Comparison of ENCODE assay signal across 18 cellular contexts in the genomic region with DNA sequence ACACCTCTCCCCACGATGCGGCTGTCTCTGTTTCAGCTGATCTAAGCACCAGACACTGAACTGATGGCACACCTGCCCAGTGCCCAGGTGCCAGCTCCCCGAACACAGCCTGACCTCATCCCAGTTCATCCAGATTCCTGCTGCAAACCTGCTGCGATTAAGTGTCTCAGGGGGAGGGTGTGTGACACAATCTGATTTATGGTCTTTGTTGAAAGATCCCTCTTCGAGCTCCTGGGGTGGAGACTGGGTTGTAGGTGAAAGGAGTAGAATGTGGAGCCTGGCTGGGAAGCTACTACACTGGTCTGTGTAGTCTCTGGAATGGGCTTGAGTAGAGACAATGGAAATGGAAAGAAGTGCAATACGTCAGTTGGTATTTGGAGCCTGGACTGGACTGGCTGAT.
DNase-seq lines count a peak whose midpoint lies in the region; ATAC-seq and TF ChIP-seq lines count a peak whose summit lies in the region.
"Had no signal": no experiment of that assay in that cellular context is flagged by ENCODE, and none has a peak within 500 bp of the region (broad histone marks: within the 10 kb centered on the region; RNA-seq: fewer than 3 reads in every experiment).

No MANE protein-coding gene starts in this region.

- H3K27me3 Mint-ChIP-seq in nephron progenitor cell (ENCODE audit: low read depth, poor library complexity) = peaks cover 9% of the 10 kb centered on the region

- DNase-seq in HEK293T (ENCODE audit: extremely low spot score) = no peak
- DNase-seq in NCI-H2029 treated with DMSO at 0.1 percent for 48 hours (lab: John Stamatoyannopoulos, UW) = peak; percentile 23
- DNase-seq in NCI-H748 (lab: John Stamatoyannopoulos, UW; ENCODE audit: unreplicated experiment) = peak; percentile 84
- DNase-seq in nephron progenitor cell = no peak
- no peak for DNase-seq in T1000 (lab: John Stamatoyannopoulos, UW)
- DNase-seq in stimulated activated CD4-positive, alpha-beta T cell treated with anti-CD3 and anti-CD28 coated beads, Interleukin-2, amount 100 ng/mL, for 24 hours = no peak
- DNase-seq: activated CD4-positive, alpha-beta T cell treated with anti-CD3 and anti-CD28 coated beads for 1 hour; activated T-cell treated with anti-CD3 and anti-CD28 coated beads, Interleukin-2, amount 50 U/mL, for 4 hours; effector memory CD8-positive, alpha-beta T cell; esophagus squamous epithelium; hippocampal formation; left lung; mesendoderm; occipital lobe; upper lobe of right lung had no signal

- H3K4me1 Mint-ChIP-seq in nephron progenitor cell = peaks cover 19% of the 10 kb centered on the region
- H3K4me1 Mint-ChIP-seq: CD14-positive monocyte had no signal

- no peak overlapping the region for H3K4me3 Mint-ChIP-seq in nephron progenitor cell
- H3K4me3 Mint-ChIP-seq: activated T-cell treated with anti-CD3 and anti-CD28 coated beads, Interleukin-2, amount 50 U/mL, for 4 hours; CD14-positive monocyte; effector memory CD8-positive, alpha-beta T cell had no signal

- peak overlapping the region; percentile 62 for H3K27ac Mint-ChIP-seq in nephron progenitor cell
- H3K27ac Mint-ChIP-seq: CD14-positive monocyte; effector memory CD8-positive, alpha-beta T cell had no signal

- no peak for TF ChIP-seq CTCF in nephron progenitor cell (IDR thresholded peaks at IDR 0.05)

- ATAC-seq in HG03139 (IDR thresholded peaks at IDR 0.05; ENCODE audit: unreplicated experiment) = no peak
- ATAC-seq in GM19328 (IDR thresholded peaks at IDR 0.05; ENCODE audit: unreplicated experiment) = no peak
- ATAC-seq: activated T-cell treated with anti-CD3 and anti-CD28 coated beads, Interleukin-2, amount 50 U/mL, for 4 hours; effector memory CD8-positive, alpha-beta T cell; left lung; upper lobe of right lung had no signal

- no peaks in the 10 kb centered on the region for H3K9me3 Mint-ChIP-seq in nephron progenitor cell
- H3K9me3 Mint-ChIP-seq: activated T-cell treated with anti-CD3 and anti-CD28 coated beads, Interleukin-2, amount 50 U/mL, for 4 hours; effector memory CD8-positive, alpha-beta T cell had no signal

- CTCF ChIA-PET in HEK293T (lab: Yijun Ruan, JAX) = no interaction called here

- POLR2A ChIA-PET in HEK293T (lab: Yijun Ruan, JAX) = no interaction called here

- no peaks in the 10 kb centered on the region for H3K36me3 Mint-ChIP-seq in nephron progenitor cell (ENCODE audit: low read depth)
- H3K36me3 Mint-ChIP-seq: CD14-positive monocyte had no signal

TF ChIP-seq in HEK293T, 16 proteins besides CTCF, POLR2A, EP300 and RAD21:
- TF ChIP-seq ZNF384 (IDR thresholded peaks at IDR 0.05) (no peak), NFRKB (IDR thresholded peaks at IDR 0.05) (no peak), HDGF (IDR thresholded peaks at IDR 0.05; ENCODE audit: borderline replicate concordance) (no peak), TARDBP (IDR thresholded peaks at IDR 0.05) (no peak)
- TF ChIP-seq, protein P1, sequence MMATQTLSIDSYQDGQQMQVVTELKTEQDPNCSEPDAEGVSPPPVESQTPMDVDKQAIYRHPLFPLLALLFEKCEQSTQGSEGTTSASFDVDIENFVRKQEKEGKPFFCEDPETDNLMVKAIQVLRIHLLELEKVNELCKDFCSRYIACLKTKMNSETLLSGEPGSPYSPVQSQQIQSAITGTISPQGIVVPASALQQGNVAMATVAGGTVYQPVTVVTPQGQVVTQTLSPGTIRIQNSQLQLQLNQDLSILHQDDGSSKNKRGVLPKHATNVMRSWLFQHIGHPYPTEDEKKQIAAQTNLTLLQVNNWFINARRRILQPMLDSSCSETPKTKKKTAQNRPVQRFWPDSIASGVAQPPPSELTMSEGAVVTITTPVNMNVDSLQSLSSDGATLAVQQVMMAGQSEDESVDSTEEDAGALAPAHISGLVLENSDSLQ (IDR thresholded peaks at IDR 0.05) = peak; percentile 72

Comparison
In these comparisons a context has a peak if more than half of its experiments do, and no peak if none do; other contexts are left out.
1. DNase-seq: peak in NCI-H2029 treated with DMSO at 0.1 percent for 48 hours (single experiment) and NCI-H748 (single experiment); none in HEK293T (single experiment), nephron progenitor cell (single experiment), T1000 (single experiment) and stimulated activated CD4-positive, alpha-beta T cell treated with anti-CD3 and anti-CD28 coated beads, Interleukin-2, amount 100 ng/mL, for 24 hours (0 of 2).